ENCODE assay signal across 11 cellular contexts in genomic region chr11:110251837-110252236, GRCh38. TPM values are rescaled to one million over a fixed set of nuclear protein-coding genes. Genes with fewer than 3 reads are reported as not detected.
DNase-seq lines count a peak whose midpoint lies in the region; ATAC-seq and TF ChIP-seq lines count a peak whose summit lies in the region.
"Had no signal": no experiment of that assay in that cellular context is flagged by ENCODE, and none has a peak within 500 bp of the region (broad histone marks: within the 10 kb centered on the region; RNA-seq: fewer than 3 reads in every experiment).

No MANE protein-coding gene starts in this region.

- CTCF ChIA-PET in PC-9 (lab: Charles Lee), result no interaction called here
- CTCF ChIA-PET in activated naive CD4-positive, alpha-beta T cell treated with anti-CD3 and anti-CD28 coated beads, Interleukin-2, amount 10 ng/mL, durations not matched to agents 7 days and 5 days (lab: Charles Lee), result no interaction called here

- no peak overlapping the region for H2AFZ ChIP-seq in PC-9

- H3K36me3 ChIP-seq in PC-9 (ENCODE audit: low read depth), result peaks cover 72% of the 10 kb centered on the region
- H3K36me3 ChIP-seq in skeletal muscle tissue (ENCODE audit: control insufficient read depth in 3 of 3, insufficient read depth in 3 of 3, low read length in 3 of 3), result peaks cover 0 to 20% (median 20%) of the 10 kb centered on the region in 3 donors

- peak overlapping the region in 2 of 3 donors; percentile 10 to 52 for H3K9ac ChIP-seq in skeletal muscle tissue (ENCODE audit: low read depth in 1 of 3, low read length in 3 of 3)

- no peak overlapping the region for H3K27ac Mint-ChIP-seq in activated naive CD4-positive, alpha-beta T cell treated with anti-CD3 and anti-CD28 coated beads, Interleukin-2, amount 10 ng/mL, durations not matched to agents 7 days and 5 days
- H3K27ac Mint-ChIP-seq: mesothelial cell of epicardium had no signal

- peaks cover 5% of the 10 kb centered on the region; the same call in 1 of the 2 replicates for H4K20me1 ChIP-seq in PC-9 (ENCODE audit: insufficient read depth)

- peaks cover 24% of the 10 kb centered on the region for H3K4me1 ChIP-seq in PC-9 (replicated peaks; ENCODE audit: insufficient read depth)
- H3K4me1 ChIP-seq in skeletal muscle tissue (ENCODE audit: control insufficient read depth in 3 of 3, insufficient read depth in 3 of 3, low read length in 3 of 3), result peaks cover 11 to 15% (median 13%) of the 10 kb centered on the region in 3 donors

- no peaks in the 10 kb centered on the region for H3K9me2 ChIP-seq in PC-9 (ENCODE audit: insufficient read depth)

- H3K27me3 ChIP-seq in PC-9 (ENCODE audit: insufficient read depth, low read depth), result no peaks in the 10 kb centered on the region
- H3K27me3 ChIP-seq in skeletal muscle tissue (ENCODE audit: control insufficient read depth in 3 of 3, insufficient read depth in 3 of 3, low read length in 3 of 3), result no peaks in the 10 kb centered on the region

- POLR2A ChIA-PET in PC-9 (lab: Charles Lee; ENCODE audit: unreplicated experiment), result interaction anchor here (0.6 kb wide), 3 partner anchors 21 to 106 kb away, joined by 4 to 6 read pairs (median 5); no protein-coding TSS in a partner anchor

- intact Hi-C loops in PC-9 (cut with micrococcal nuclease; ENCODE audit: unreplicated experiment), result loop anchor here (2.0 to 10.0 kb wide), 3 partner anchors 105 to 307 kb away; no protein-coding TSS in a partner anchor

- H3K9me3 ChIP-seq in PC-9 (ENCODE audit: insufficient read depth, low read depth), result peaks cover 4% of the 10 kb centered on the region; the same call in 1 of the 2 replicates
- no peaks in the 10 kb centered on the region for H3K9me3 ChIP-seq in skeletal muscle tissue (ENCODE audit: control insufficient read depth in 3 of 3, low read length in 3 of 3)

- H3K79me2 ChIP-seq in PC-9 (ENCODE audit: low read depth), result peaks cover 23% of the 10 kb centered on the region

- TF ChIP-seq CTCF in PC-9 (conservative IDR thresholded peaks at IDR 0.05) (no peak), fibroblast of mammary gland (conservative IDR thresholded peaks at IDR 0.05; ENCODE audit: control insufficient read depth, insufficient read depth, low read depth, low read length) (no peak)

- no peak overlapping the region for H3K4me3 ChIP-seq in PC-9
- H3K4me3 ChIP-seq in fibroblast of mammary gland (ENCODE audit: control insufficient read depth, low read depth, low read length), result no peak overlapping the region
- no peak overlapping the region for H3K4me3 ChIP-seq in skeletal muscle tissue (ENCODE audit: low read length in 3 of 3)

- no peaks in the 10 kb centered on the region for H3K27me3 Mint-ChIP-seq in activated naive CD4-positive, alpha-beta T cell treated with anti-CD3 and anti-CD28 coated beads, Interleukin-2, amount 10 ng/mL, durations not matched to agents 7 days and 5 days

- ATAC-seq in HG03457 (IDR thresholded peaks at IDR 0.05; ENCODE audit: unreplicated experiment), result no peak

- peaks cover 20% of the 10 kb centered on the region for H3K36me3 Mint-ChIP-seq in activated naive CD4-positive, alpha-beta T cell treated with anti-CD3 and anti-CD28 coated beads, Interleukin-2, amount 10 ng/mL, durations not matched to agents 7 days and 5 days

- H3F3A ChIP-seq in PC-9 (ENCODE audit: insufficient read depth, low read depth), result peaks cover 78% of the 10 kb centered on the region

- H3K27ac ChIP-seq in PC-9 (peak overlapping the region; percentile 66), skeletal muscle tissue (ENCODE audit: low read depth, low read length) (peak overlapping the region; percentile 65)

- DNase-seq in DMS53 (lab: John Stamatoyannopoulos, UW), result peak; percentile 48
- no peak for DNase-seq in DMS53 treated with DMSO at 0.1 percent for 48 hours (lab: John Stamatoyannopoulos, UW; ENCODE audit: unreplicated experiment)
- peak; percentile 58 to 95 for DNase-seq in PC-9
- DNase-seq in fibroblast of mammary gland (ENCODE audit: low read depth), result peak; percentile 72
- no peak for DNase-seq in stimulated activated CD4-positive, alpha-beta T cell treated with anti-CD3 and anti-CD28 coated beads, Interleukin-2, amount 100 ng/mL, for 24 hours
- no peak for DNase-seq in activated naive CD4-positive, alpha-beta T cell treated with anti-CD3 and anti-CD28 coated beads, Interleukin-2, amount 10 ng/mL, durations not matched to agents 7 days and 5 days
- DNase-seq: central memory CD4-positive, alpha-beta T cell; NCI-H1930 had no signal

- H3K4me2 ChIP-seq in PC-9, result peak overlapping the region; percentile 42

- H3K9me3 Mint-ChIP-seq in activated naive CD4-positive, alpha-beta T cell treated with anti-CD3 and anti-CD28 coated beads, Interleukin-2, amount 10 ng/mL, durations not matched to agents 7 days and 5 days, result no peaks in the 10 kb centered on the region
- H3K9me3 Mint-ChIP-seq: mesothelial cell of epicardium had no signal

- no peaks in the 10 kb centered on the region for H3K4me1 Mint-ChIP-seq in activated naive CD4-positive, alpha-beta T cell treated with anti-CD3 and anti-CD28 coated beads, Interleukin-2, amount 10 ng/mL, durations not matched to agents 7 days and 5 days
- H3K4me1 Mint-ChIP-seq: mesothelial cell of epicardium had no signal

- BruUV-seq in PC-9 (replicated peaks; lab: Mats Ljungman, UMichigan), result no TSS peak

- no peak overlapping the region for H3K4me3 Mint-ChIP-seq in activated naive CD4-positive, alpha-beta T cell treated with anti-CD3 and anti-CD28 coated beads, Interleukin-2, amount 10 ng/mL, durations not matched to agents 7 days and 5 days
- H3K4me3 Mint-ChIP-seq: mesothelial cell of epicardium had no signal

RNA-seq across cellular contexts. Expression of gene RDX, which starts 44.6 kb away (rescaled TPM):
- 143 and 196 TPM in 2 replicates for total RNA-seq in PC-9 (2021)
- 56.4 TPM for total RNA-seq in skeletal muscle tissue

Comparison
In these comparisons a context has a peak if more than half of its experiments do, and no peak if none do; other contexts are left out.
1. DNase-seq: peak in DMS53 (single experiment), PC-9 (2 of 2) and fibroblast of mammary gland (single experiment); none in DMS53 treated with DMSO at 0.1 percent for 48 hours (single experiment), stimulated activated CD4-positive, alpha-beta T cell treated with anti-CD3 and anti-CD28 coated beads, Interleukin-2, amount 100 ng/mL, for 24 hours (0 of 2) and activated naive CD4-positive, alpha-beta T cell treated with anti-CD3 and anti-CD28 coated beads, Interleukin-2, amount 10 ng/mL, durations not matched to agents 7 days and 5 days (single experiment).